1 cellular context compared by ENCODE assay signal in the genomic region with DNA sequence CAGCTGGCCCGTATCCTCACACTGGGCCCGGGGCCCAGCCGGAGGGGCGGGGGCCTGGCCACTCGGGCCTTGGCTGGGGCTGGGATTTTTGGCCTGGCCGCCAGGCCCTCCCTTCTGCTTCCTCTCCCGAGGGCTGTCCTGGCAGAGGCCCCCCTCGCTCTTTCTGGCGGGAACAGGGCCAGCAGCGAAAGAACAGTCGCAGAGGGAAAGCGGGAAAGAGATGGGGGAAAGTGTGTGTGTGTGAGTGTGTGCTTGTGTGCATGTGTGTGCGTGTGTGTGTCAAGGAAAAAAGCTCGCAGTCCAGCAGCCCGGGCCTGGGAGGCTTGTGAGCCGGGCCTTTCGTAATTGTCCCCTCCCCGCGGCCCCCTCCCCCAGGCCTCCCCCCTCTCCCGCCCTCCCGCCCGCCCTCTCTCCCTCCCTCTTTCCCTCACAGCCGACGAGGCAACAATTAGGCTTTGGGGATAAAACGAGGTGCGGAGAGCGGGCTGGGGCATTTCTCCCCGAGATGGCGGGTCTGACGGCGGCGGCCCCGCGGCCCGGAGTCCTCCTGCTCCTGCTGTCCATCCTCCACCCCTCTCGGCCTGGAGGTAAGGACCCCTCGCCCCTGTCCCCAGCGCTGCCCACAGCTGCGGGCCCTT.
TF ChIP-seq lines count a peak whose summit lies in the region.

A gene (plus strand): TSS at position 491 of the 638 bp plus-strand sequence. CDS start 15 bp downstream, at position 506.

TF ChIP-seq in WTC11, 78 proteins besides CTCF, POLR2A, EP300 and RAD21 (continued from another document):
- TF ChIP-seq, protein P1, sequence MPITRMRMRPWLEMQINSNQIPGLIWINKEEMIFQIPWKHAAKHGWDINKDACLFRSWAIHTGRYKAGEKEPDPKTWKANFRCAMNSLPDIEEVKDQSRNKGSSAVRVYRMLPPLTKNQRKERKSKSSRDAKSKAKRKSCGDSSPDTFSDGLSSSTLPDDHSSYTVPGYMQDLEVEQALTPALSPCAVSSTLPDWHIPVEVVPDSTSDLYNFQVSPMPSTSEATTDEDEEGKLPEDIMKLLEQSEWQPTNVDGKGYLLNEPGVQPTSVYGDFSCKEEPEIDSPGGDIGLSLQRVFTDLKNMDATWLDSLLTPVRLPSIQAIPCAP (CRISPR knock-in tag; IDR thresholded peaks at IDR 0.05): no peak
- no peak for TF ChIP-seq ESRRA (CRISPR knock-in tag; IDR thresholded peaks at IDR 0.05; ENCODE audit: borderline replicate concordance)
- no peak for TF ChIP-seq EMX1 (CRISPR knock-in tag; IDR thresholded peaks at IDR 0.05)
